25 cellular contexts compared by ENCODE assay signal in the genomic region with DNA sequence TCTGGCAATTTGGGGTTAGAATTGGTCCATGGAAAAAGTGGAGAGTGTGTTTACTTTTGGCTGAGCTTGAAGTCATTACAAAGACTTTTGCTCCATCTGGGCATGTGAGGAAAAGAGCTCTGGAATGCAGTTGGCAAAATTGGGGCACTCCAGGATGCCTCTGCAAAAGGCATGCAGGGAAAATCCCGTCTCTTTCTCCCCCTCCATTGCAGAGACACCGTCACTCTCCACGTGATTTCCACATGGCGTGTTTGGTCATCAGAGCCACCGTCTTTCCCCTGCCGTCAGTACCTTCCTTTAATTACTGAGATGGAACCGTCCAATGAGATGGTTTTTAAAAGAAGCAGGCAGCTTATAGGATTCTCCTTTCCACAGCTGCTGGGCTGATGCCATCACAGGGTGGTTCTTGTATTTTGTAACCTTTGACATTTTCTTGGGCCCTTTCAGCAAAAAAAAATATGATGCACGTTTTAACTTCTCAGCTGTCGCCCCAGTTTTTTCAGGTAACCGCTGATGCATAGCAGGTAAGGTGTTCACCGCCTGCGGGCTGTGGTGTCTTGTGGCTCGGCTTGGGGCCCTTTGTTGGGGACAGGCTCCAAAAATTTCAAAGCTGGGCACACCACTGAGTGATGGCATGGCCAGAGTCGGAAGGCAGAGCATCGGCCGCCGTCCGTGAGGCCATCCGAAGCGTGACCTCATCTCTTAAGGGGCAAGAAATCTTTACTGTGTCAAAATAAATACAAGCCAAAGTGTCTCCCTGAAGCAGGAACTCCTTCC.
A peak's percentile ranks its signal among the peaks of the same experiment; 100 is the strongest.
DNase-seq lines count a peak whose midpoint lies in the region; ATAC-seq and TF ChIP-seq lines count a peak whose summit lies in the region.
"Had no signal": no experiment of that assay in that cellular context is flagged by ENCODE, and none has a peak within 500 bp of the region (broad histone marks: within the 10 kb centered on the region; RNA-seq: fewer than 3 reads in every experiment).

No MANE protein-coding gene starts in this region.

- H3K79me2 ChIP-seq in parathyroid adenoma = no peaks in the 10 kb centered on the region

- peak overlapping the region; percentile 50 for H2AFZ ChIP-seq in parathyroid adenoma
- H2AFZ ChIP-seq: GM23248 had no signal

- no peak overlapping the region for H3K4me2 ChIP-seq in parathyroid adenoma (ENCODE audit: low read length)

- H3K4me1 ChIP-seq in parathyroid adenoma = no peaks in the 10 kb centered on the region
- H3K4me1 ChIP-seq in transverse colon = peaks cover 0 to 22% (median 6%) of the 10 kb centered on the region in 4 donors
- H3K4me1 ChIP-seq in ascending aorta = peaks cover 17 to 45% of the 10 kb centered on the region in 2 donors
- H3K4me1 ChIP-seq: SJCRH30 had no signal

- H3K9me3 ChIP-seq in parathyroid adenoma (ENCODE audit: control insufficient read depth, low read length) = no peaks in the 10 kb centered on the region
- H3K9me3 ChIP-seq in transverse colon = no peaks in the 10 kb centered on the region
- no peaks in the 10 kb centered on the region for H3K9me3 ChIP-seq in ascending aorta
- H3K9me3 ChIP-seq: SJCRH30 had no signal

- no peaks in the 10 kb centered on the region for H3K4me1 Mint-ChIP-seq in stimulated activated naive CD8-positive, alpha-beta T cell treated with anti-CD3 and anti-CD28 coated beads, Interleukin-15, amount 100 ng/mL, for 72 hours
- H3K4me1 Mint-ChIP-seq: CD8-positive, alpha-beta memory T cell had no signal

- H3K27me3 Mint-ChIP-seq in stimulated activated naive CD8-positive, alpha-beta T cell treated with anti-CD3 and anti-CD28 coated beads, Interleukin-15, amount 100 ng/mL, for 72 hours = no peaks in the 10 kb centered on the region

- H3K36me3 ChIP-seq in parathyroid adenoma (ENCODE audit: control insufficient read depth, insufficient read depth, low read length) (no peaks in the 10 kb centered on the region), transverse colon (no peaks in the 10 kb centered on the region), ascending aorta (peaks cover 0 to 4% of the 10 kb centered on the region in 2 donors)
- H3K36me3 ChIP-seq: SJCRH30 had no signal

- TF ChIP-seq EP300 in transverse colon (IDR thresholded peaks at IDR 0.05; ENCODE audit: low read depth) = no peak

- H3K27ac ChIP-seq in parathyroid adenoma (no peak overlapping the region), transverse colon (peak overlapping the region in 3 of 4 donors; percentile 66 to 75 (median 75)), ascending aorta (peak overlapping the region in 1 of 2 donors; percentile 24)
- H3K27ac ChIP-seq: C4-2B, GM23248, HL-60, SJCRH30 had no signal

- no peak overlapping the region for H3K9ac ChIP-seq in parathyroid adenoma
- H3K9ac ChIP-seq: GM23248 had no signal

- WGBS in transverse colon (ENCODE audit: low coverage in 1 of 2), 2 donors = 86 to 89% methylated on average over 4 to 20 of the region's 20 CpGs

- H3K9me3 Mint-ChIP-seq in stimulated activated naive CD8-positive, alpha-beta T cell treated with anti-CD3 and anti-CD28 coated beads, Interleukin-15, amount 100 ng/mL, for 72 hours = no peaks in the 10 kb centered on the region
- H3K9me3 Mint-ChIP-seq: H9, HFFc6 had no signal

- no peak for TF ChIP-seq CTCF in parathyroid adenoma (IDR thresholded peaks at IDR 0.05)
- TF ChIP-seq CTCF in transverse colon (IDR thresholded peaks at IDR 0.05) = no peak
- no peak for TF ChIP-seq CTCF in ascending aorta (IDR thresholded peaks at IDR 0.05)

- H3K27ac Mint-ChIP-seq in stimulated activated naive CD8-positive, alpha-beta T cell treated with anti-CD3 and anti-CD28 coated beads, Interleukin-15, amount 100 ng/mL, for 72 hours = no peak overlapping the region
- H3K27ac Mint-ChIP-seq: CD8-positive, alpha-beta memory T cell; HFFc6 had no signal

- TF ChIP-seq POLR2A in transverse colon (IDR thresholded peaks at IDR 0.05) = no peak

- no peak overlapping the region for H3K4me3 ChIP-seq in parathyroid adenoma (ENCODE audit: low read depth, low read length)
- H3K4me3 ChIP-seq in transverse colon = no peak overlapping the region
- H3K4me3 ChIP-seq in ascending aorta = no peak overlapping the region
- H3K4me3 ChIP-seq: GM23248, SJCRH30 had no signal

- intact Hi-C loops in transverse colon (cut with DNase I; ENCODE audit: low total_unique reads) = no loop called here
- intact Hi-C loops in ascending aorta (cut with DNase I) = loop anchor here (5.0 kb wide), 1 partner anchor 41 kb away; no protein-coding TSS in a partner anchor

- in situ Hi-C loops in transverse colon (cut with MboI; ENCODE audit: low pct_ligation_motif_present in 1 of 4, low pct_unique_long_range_greater_than_20kb in 1 of 4, low sequenced_read_pairs in 3 of 4) = no loop called here

- no peak for ATAC-seq in stimulated activated naive CD8-positive, alpha-beta T cell treated with anti-CD3 and anti-CD28 coated beads, Interleukin-15, amount 100 ng/mL, for 72 hours
- ATAC-seq: HepG2 had no signal

- DNase-seq in RPMI7951 (ENCODE audit: low read depth) (peak; percentile 18), fibroblast of gingiva (ENCODE audit: low read depth) (peak; percentile 56), transverse colon (no peak), ascending aorta (ENCODE audit: low spot score in 2 of 2) (no peak), NCI-H1105 (lab: John Stamatoyannopoulos, UW) (no peak)
- DNase-seq in stimulated activated naive CD8-positive, alpha-beta T cell treated with anti-CD3 and anti-CD28 coated beads, Interleukin-15, amount 100 ng/mL, for 72 hours = no peak
- DNase-seq: Calu3; CD8-positive, alpha-beta memory T cell; DMS153; H9; HFFc6; KBM-7; MM.1S; NCI-H1092; NCI-H146; NCI-H2029; NCI-H226; NCI-H510A treated with DMSO at 0.1 percent for 48 hours; NCI-H748 treated with DMSO at 0.1 percent for 48 hours; SJCRH30 had no signal

- no peak overlapping the region for H3K4me3 Mint-ChIP-seq in stimulated activated naive CD8-positive, alpha-beta T cell treated with anti-CD3 and anti-CD28 coated beads, Interleukin-15, amount 100 ng/mL, for 72 hours
- H3K4me3 Mint-ChIP-seq: CD8-positive, alpha-beta memory T cell; H9 had no signal

- no peaks in the 10 kb centered on the region for H3K27me3 ChIP-seq in parathyroid adenoma (ENCODE audit: control insufficient read depth, insufficient read depth, low read length)
- no peaks in the 10 kb centered on the region for H3K27me3 ChIP-seq in transverse colon
- no peaks in the 10 kb centered on the region for H3K27me3 ChIP-seq in ascending aorta

Comparison
In these comparisons a context has a peak if more than half of its experiments do, and no peak if none do; other contexts are left out.
1. DNase-seq: peak in RPMI7951 (single experiment) and fibroblast of gingiva (single experiment); none in transverse colon (single experiment), ascending aorta (0 of 2), stimulated activated naive CD8-positive, alpha-beta T cell treated with anti-CD3 and anti-CD28 coated beads, Interleukin-15, amount 100 ng/mL, for 72 hours (0 of 2) and NCI-H1105 (single experiment).